1 cellular context compared by ENCODE assay signal in the genomic region with DNA sequence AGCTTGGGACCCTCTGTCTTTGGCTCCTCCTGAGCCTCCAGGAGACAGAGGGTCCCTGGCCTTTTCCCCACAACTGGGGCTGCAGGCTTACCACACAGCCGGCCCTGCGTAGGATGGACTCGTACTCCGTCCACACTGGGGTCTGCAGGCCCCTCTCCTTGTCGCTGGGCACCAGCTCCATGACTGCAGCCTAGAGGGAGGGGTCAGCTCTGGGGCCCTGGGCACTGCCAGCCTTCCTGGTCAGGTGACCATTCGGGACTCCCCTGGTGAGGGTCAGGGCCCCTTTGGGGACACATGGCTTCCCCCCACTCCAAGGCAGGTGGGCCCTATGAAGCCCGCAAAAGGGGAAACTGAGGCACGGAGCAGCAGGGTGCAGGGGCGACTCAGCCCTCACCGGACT.
TF ChIP-seq lines count a peak whose summit lies in the region.

No MANE protein-coding gene starts in this region.

TF ChIP-seq in HepG2, 621 proteins besides CTCF, POLR2A, EP300 and RAD21:
- TF ChIP-seq TCF12 (IDR thresholded peaks at IDR 0.05): no peak
- TF ChIP-seq TCF12 (CRISPR knock-in tag; IDR thresholded peaks at IDR 0.05): no peak
- TF ChIP-seq ZSCAN9 (CRISPR knock-in tag; IDR thresholded peaks at IDR 0.05; ENCODE audit: borderline replicate concordance): no peak
- no peak for TF ChIP-seq ZNF660 (CRISPR knock-in tag; IDR thresholded peaks at IDR 0.05; ENCODE audit: borderline replicate concordance, low read depth)
- no peak for TF ChIP-seq GABPB1 (CRISPR knock-in tag; IDR thresholded peaks at IDR 0.05)
- TF ChIP-seq SRSF1 (optimal IDR thresholded peaks at IDR 0.05; ENCODE audit: low read depth, low read length): no peak
- no peak for TF ChIP-seq RFX5 (IDR thresholded peaks at IDR 0.05; ENCODE audit: low read depth, low read length)
- TF ChIP-seq, protein P1, sequence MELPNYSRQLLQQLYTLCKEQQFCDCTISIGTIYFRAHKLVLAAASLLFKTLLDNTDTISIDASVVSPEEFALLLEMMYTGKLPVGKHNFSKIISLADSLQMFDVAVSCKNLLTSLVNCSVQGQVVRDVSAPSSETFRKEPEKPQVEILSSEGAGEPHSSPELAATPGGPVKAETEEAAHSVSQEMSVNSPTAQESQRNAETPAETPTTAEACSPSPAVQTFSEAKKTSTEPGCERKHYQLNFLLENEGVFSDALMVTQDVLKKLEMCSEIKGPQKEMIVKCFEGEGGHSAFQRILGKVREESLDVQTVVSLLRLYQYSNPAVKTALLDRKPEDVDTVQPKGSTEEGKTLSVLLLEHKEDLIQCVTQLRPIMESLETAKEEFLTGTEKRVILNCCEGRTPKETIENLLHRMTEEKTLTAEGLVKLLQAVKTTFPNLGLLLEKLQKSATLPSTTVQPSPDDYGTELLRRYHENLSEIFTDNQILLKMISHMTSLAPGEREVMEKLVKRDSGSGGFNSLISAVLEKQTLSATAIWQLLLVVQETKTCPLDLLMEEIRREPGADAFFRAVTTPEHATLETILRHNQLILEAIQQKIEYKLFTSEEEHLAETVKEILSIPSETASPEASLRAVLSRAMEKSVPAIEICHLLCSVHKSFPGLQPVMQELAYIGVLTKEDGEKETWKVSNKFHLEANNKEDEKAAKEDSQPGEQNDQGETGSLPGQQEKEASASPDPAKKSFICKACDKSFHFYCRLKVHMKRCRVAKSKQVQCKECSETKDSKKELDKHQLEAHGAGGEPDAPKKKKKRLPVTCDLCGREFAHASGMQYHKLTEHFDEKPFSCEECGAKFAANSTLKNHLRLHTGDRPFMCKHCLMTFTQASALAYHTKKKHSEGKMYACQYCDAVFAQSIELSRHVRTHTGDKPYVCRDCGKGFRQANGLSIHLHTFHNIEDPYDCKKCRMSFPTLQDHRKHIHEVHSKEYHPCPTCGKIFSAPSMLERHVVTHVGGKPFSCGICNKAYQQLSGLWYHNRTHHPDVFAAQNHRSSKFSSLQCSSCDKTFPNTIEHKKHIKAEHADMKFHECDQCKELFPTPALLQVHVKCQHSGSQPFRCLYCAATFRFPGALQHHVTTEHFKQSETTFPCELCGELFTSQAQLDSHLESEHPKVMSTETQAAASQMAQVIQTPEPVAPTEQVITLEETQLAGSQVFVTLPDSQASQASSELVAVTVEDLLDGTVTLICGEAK (IDR thresholded peaks at IDR 0.05): no peak
- TF ChIP-seq, protein P1 (CRISPR knock-in tag; IDR thresholded peaks at IDR 0.05): 0 out of 2 replicates have a peak, but pooled peaks have one; percentile 7
- 0 out of 2 replicates have a peak, but pooled peaks have one; percentile 4 for TF ChIP-seq ZBTB20 (CRISPR knock-in tag; IDR thresholded peaks at IDR 0.05; ENCODE audit: borderline replicate concordance, low read depth)
- TF ChIP-seq HNRNPL (IDR thresholded peaks at IDR 0.05; ENCODE audit: low read depth, low read length): peak; percentile 43; the same call in 1 of the 2 replicates
TF ChIP-seq in HepG2: peak in this region for 3.
